ENCODE assay signal across 19 cellular contexts in genomic region chr14:34213332-34213731, GRCh38.
"Had no signal": no experiment of that assay in that cellular context is flagged by ENCODE, and none has a peak within 500 bp of the region (broad histone marks: within the 10 kb centered on the region; RNA-seq: fewer than 3 reads in every experiment).

No MANE protein-coding gene starts in this region.

- H3K9me3 ChIP-seq: lower lobe of right lung, ovary, psoas muscle, thoracic aorta, transverse colon, upper lobe of right lung, uterus had no signal

- H3K4me1 Mint-ChIP-seq: naive thymus-derived CD8-positive, alpha-beta T cell; nephron progenitor cell had no signal

- H3K27me3 ChIP-seq: dorsolateral prefrontal cortex, ovary, transverse colon, uterus had no signal

- H3K27ac ChIP-seq: lower lobe of right lung, ovary, psoas muscle, skin epidermis, thoracic aorta, transverse colon, upper lobe of right lung, uterus had no signal

- H3K9me3 Mint-ChIP-seq: nephron progenitor cell had no signal

- H3K27ac Mint-ChIP-seq: naive thymus-derived CD8-positive, alpha-beta T cell; nephron progenitor cell had no signal

- H3K4me1 ChIP-seq: lower lobe of right lung, psoas muscle, upper lobe of right lung, uterus had no signal

- H3K36me3 Mint-ChIP-seq: naive thymus-derived CD8-positive, alpha-beta T cell had no signal

- H3K4me3 ChIP-seq: dorsolateral prefrontal cortex, lower lobe of right lung, ovary, psoas muscle, skin epidermis, thoracic aorta, transverse colon, upper lobe of right lung, uterus had no signal

- H3K36me3 ChIP-seq: lower lobe of right lung, ovary, thoracic aorta, transverse colon, upper lobe of right lung, uterus had no signal

- DNase-seq: dorsolateral prefrontal cortex; effector CD4-positive, alpha-beta T cell; left ventricle myocardium superior; lower lobe of right lung; naive thymus-derived CD8-positive, alpha-beta T cell; nephron progenitor cell; occipital lobe; ovary; posterior cingulate gyrus; psoas muscle; right cardiac atrium; stimulated activated CD4-positive, alpha-beta T cell treated with anti-CD3 and anti-CD28 coated beads, Interleukin-15, amount 100 ng/mL, for 24 hours; stimulated activated CD4-positive, alpha-beta T cell treated with anti-CD3 and anti-CD28 coated beads, Interleukin-2, amount 100 ng/mL, for 48 hours; stimulated activated naive CD4-positive, alpha-beta T cell treated with Interleukin-2 at 50 U/mL for 16 hours; transverse colon; upper lobe of right lung; uterus had no signal

- H3K4me3 Mint-ChIP-seq: naive thymus-derived CD8-positive, alpha-beta T cell; nephron progenitor cell had no signal

- ATAC-seq: left ventricle myocardium superior; lower lobe of right lung; naive thymus-derived CD8-positive, alpha-beta T cell; psoas muscle; right cardiac atrium; upper lobe of right lung had no signal
